Comparison of ENCODE assay signal across 5 cellular contexts in genomic region chr17:38747385-38748328, GRCh38. TPM values are rescaled to one million over a fixed set of nuclear protein-coding genes. Genes with fewer than 3 reads are reported as not detected.
A peak's percentile ranks its signal among the peaks of the same experiment; 100 is the strongest.
DNase-seq lines count a peak whose midpoint lies in the region; ATAC-seq lines count a peak whose summit lies in the region.

No MANE protein-coding gene starts in this region.

- H3K4me3 Mint-ChIP-seq in activated T-helper 2 cell treated with anti-CD3 and anti-CD28 coated beads, Interferon-gamma antibody, Interleukin-2, Interleukin-4, amounts not matched to agents 10 μg/mL and 5 μg/mL and 100 μg/mL, durations not matched to agents 14 hours and 24 hours and 36 hours (ENCODE audit: low read depth), result peak overlapping the region; percentile 80

- H3K4me1 Mint-ChIP-seq in activated T-helper 2 cell treated with anti-CD3 and anti-CD28 coated beads, Interferon-gamma antibody, Interleukin-2, Interleukin-4, amounts not matched to agents 10 μg/mL and 5 μg/mL and 100 μg/mL, durations not matched to agents 14 hours and 24 hours and 36 hours (ENCODE audit: low read depth), result peaks cover 39% of the 10 kb centered on the region

- peak overlapping the region; percentile 91 for H3K4me3 ChIP-seq in HUES64 (ENCODE audit: low read length)
- H3K4me3 ChIP-seq in mesodermal cell (ENCODE audit: extremely low read depth, insufficient read depth, low read length, poor library complexity, severe bottlenecking), result peak overlapping the region; percentile 93

- H3K4me1 ChIP-seq in HUES64 (ENCODE audit: insufficient read depth, low read length) (peaks cover 30% of the 10 kb centered on the region), mesodermal cell (ENCODE audit: control insufficient read depth, insufficient read depth, low read length, poor library complexity, severe bottlenecking) (peaks cover 6% of the 10 kb centered on the region)

- peaks cover 28% of the 10 kb centered on the region for H3K27me3 Mint-ChIP-seq in activated T-helper 2 cell treated with anti-CD3 and anti-CD28 coated beads, Interferon-gamma antibody, Interleukin-2, Interleukin-4, amounts not matched to agents 10 μg/mL and 5 μg/mL and 100 μg/mL, durations not matched to agents 14 hours and 24 hours and 36 hours (ENCODE audit: low read depth)

- peak overlapping the region; percentile 91 for H3K9ac ChIP-seq in HUES64 (ENCODE audit: low read depth, low read length)

- no peaks in the 10 kb centered on the region for H3K9me3 Mint-ChIP-seq in activated T-helper 2 cell treated with anti-CD3 and anti-CD28 coated beads, Interferon-gamma antibody, Interleukin-2, Interleukin-4, amounts not matched to agents 10 μg/mL and 5 μg/mL and 100 μg/mL, durations not matched to agents 14 hours and 24 hours and 36 hours

- under 1% methylated on average over 52 of the region's 79 CpGs for WGBS in HUES64
- 0% methylated on average over 24 to 42 of the region's 79 CpGs for WGBS in mesodermal cell (ENCODE audit: insufficient coverage in 2 of 2), 2 experiments

- no peaks in the 10 kb centered on the region for H3K9me3 ChIP-seq in HUES64 (ENCODE audit: insufficient read depth, low read depth, low read length)
- H3K9me3 ChIP-seq in mesodermal cell (ENCODE audit: control insufficient read depth, low read length), result no peaks in the 10 kb centered on the region

- no peak for ATAC-seq in GM18520 (IDR thresholded peaks at IDR 0.05; ENCODE audit: unreplicated experiment)
- no peak for ATAC-seq in HG03342 (IDR thresholded peaks at IDR 0.05; ENCODE audit: unreplicated experiment)

- H3K36me3 ChIP-seq in HUES64 (ENCODE audit: insufficient read depth, low read length), result no peaks in the 10 kb centered on the region; the same call in 1 of the 2 replicates
- peaks cover 12% of the 10 kb centered on the region for H3K36me3 ChIP-seq in mesodermal cell (ENCODE audit: control insufficient read depth, insufficient read depth, low read length)

- peaks cover 2% of the 10 kb centered on the region for H3K36me3 Mint-ChIP-seq in activated T-helper 2 cell treated with anti-CD3 and anti-CD28 coated beads, Interferon-gamma antibody, Interleukin-2, Interleukin-4, amounts not matched to agents 10 μg/mL and 5 μg/mL and 100 μg/mL, durations not matched to agents 14 hours and 24 hours and 36 hours (ENCODE audit: low read depth)

- H3K27ac ChIP-seq in HUES64 (ENCODE audit: low read depth, low read length), result peak overlapping the region; percentile 92
- H3K27ac ChIP-seq in mesodermal cell (ENCODE audit: low read depth, low read length, severe bottlenecking), result peak overlapping the region; percentile 75

- DNase-seq in activated T-helper 2 cell treated with anti-CD3 and anti-CD28 coated beads, Interferon-gamma antibody, Interleukin-2, Interleukin-4, amounts not matched to agents 10 μg/mL and 5 μg/mL and 100 μg/mL, durations not matched to agents 14 hours and 24 hours and 36 hours (ENCODE audit: low spot score), result no peak

- H3K27me3 ChIP-seq in HUES64 (ENCODE audit: insufficient read depth, low read length), result peaks cover 6% of the 10 kb centered on the region; the same call in 1 of the 2 replicates

- H3K27ac Mint-ChIP-seq in activated T-helper 2 cell treated with anti-CD3 and anti-CD28 coated beads, Interferon-gamma antibody, Interleukin-2, Interleukin-4, amounts not matched to agents 10 μg/mL and 5 μg/mL and 100 μg/mL, durations not matched to agents 14 hours and 24 hours and 36 hours, result no peak overlapping the region

- intact Hi-C loops in activated T-helper 2 cell treated with anti-CD3 and anti-CD28 coated beads, Interferon-gamma antibody, Interleukin-2, Interleukin-4, amounts not matched to agents 10 μg/mL and 5 μg/mL and 100 μg/mL, durations not matched to agents 14 hours and 24 hours and 36 hours (cut with micrococcal nuclease), result no loop called here

RNA-seq across cellular contexts. Expression of gene PCGF2, which starts 0.5 kb away (rescaled TPM):
- polyA plus RNA-seq in HUES64 (2013, experiment 1 of 2), result 56.6 TPM
- polyA plus RNA-seq in HUES64 (2013, experiment 2 of 2), result 57.9 TPM
- 5.8 and 7.4 TPM in 2 replicates for total RNA-seq in activated T-helper 2 cell treated with anti-CD3 and anti-CD28 coated beads, Interferon-gamma antibody, Interleukin-2, Interleukin-4, amounts not matched to agents 10 μg/mL and 5 μg/mL and 100 μg/mL, durations not matched to agents 14 hours and 24 hours and 36 hours
- polyA plus RNA-seq in mesodermal cell (2013, experiment 1 of 2), result 63.2 TPM
- polyA plus RNA-seq in mesodermal cell (2013, experiment 2 of 2), result 51.2 TPM

RNA-seq across cellular contexts. Expression of gene PSMB3, which starts 4.9 kb away (rescaled TPM):
- polyA plus RNA-seq in HUES64 (2013, experiment 1 of 2), result 264 TPM
- 279 TPM for polyA plus RNA-seq in HUES64 (2013, experiment 2 of 2)
- total RNA-seq in activated T-helper 2 cell treated with anti-CD3 and anti-CD28 coated beads, Interferon-gamma antibody, Interleukin-2, Interleukin-4, amounts not matched to agents 10 μg/mL and 5 μg/mL and 100 μg/mL, durations not matched to agents 14 hours and 24 hours and 36 hours, result 337 and 342 TPM in 2 replicates
- polyA plus RNA-seq in mesodermal cell (2013, experiment 1 of 2), result 253 TPM
- 243 TPM for polyA plus RNA-seq in mesodermal cell (2013, experiment 2 of 2)

RNA-seq across cellular contexts. Expression of gene CISD3, which starts 17.5 kb away (rescaled TPM):
- 10.7 TPM for polyA plus RNA-seq in HUES64 (2013, experiment 1 of 2)
- 11.2 TPM for polyA plus RNA-seq in HUES64 (2013, experiment 2 of 2)
- total RNA-seq in activated T-helper 2 cell treated with anti-CD3 and anti-CD28 coated beads, Interferon-gamma antibody, Interleukin-2, Interleukin-4, amounts not matched to agents 10 μg/mL and 5 μg/mL and 100 μg/mL, durations not matched to agents 14 hours and 24 hours and 36 hours, result 32.2 and 37.0 TPM in 2 replicates
- polyA plus RNA-seq in mesodermal cell (2013, experiment 1 of 2), result 11.4 TPM
- polyA plus RNA-seq in mesodermal cell (2013, experiment 2 of 2), result 12.5 TPM

RNA-seq across cellular contexts. Expression of gene MLLT6, which starts 42.6 kb away (rescaled TPM):
- polyA plus RNA-seq in HUES64 (2013, experiment 1 of 2), result 12.7 TPM
- 15.3 TPM for polyA plus RNA-seq in HUES64 (2013, experiment 2 of 2)
- total RNA-seq in activated T-helper 2 cell treated with anti-CD3 and anti-CD28 coated beads, Interferon-gamma antibody, Interleukin-2, Interleukin-4, amounts not matched to agents 10 μg/mL and 5 μg/mL and 100 μg/mL, durations not matched to agents 14 hours and 24 hours and 36 hours, result 211 and 213 TPM in 2 replicates
- polyA plus RNA-seq in mesodermal cell (2013, experiment 1 of 2), result 29.5 TPM
- polyA plus RNA-seq in mesodermal cell (2013, experiment 2 of 2), result 25.8 TPM

RNA-seq across cellular contexts. Expression of gene PIP4K2B, which starts 51.7 kb away (rescaled TPM):
- polyA plus RNA-seq in HUES64 (2013, experiment 1 of 2), result 34.8 TPM
- polyA plus RNA-seq in HUES64 (2013, experiment 2 of 2), result 37.9 TPM
- 35.3 and 45.3 TPM in 2 replicates for total RNA-seq in activated T-helper 2 cell treated with anti-CD3 and anti-CD28 coated beads, Interferon-gamma antibody, Interleukin-2, Interleukin-4, amounts not matched to agents 10 μg/mL and 5 μg/mL and 100 μg/mL, durations not matched to agents 14 hours and 24 hours and 36 hours
- polyA plus RNA-seq in mesodermal cell (2013, experiment 1 of 2), result 48.8 TPM
- 39.8 TPM for polyA plus RNA-seq in mesodermal cell (2013, experiment 2 of 2)
